Comparison of ENCODE assay signal across 10 cellular contexts in the genomic region with DNA sequence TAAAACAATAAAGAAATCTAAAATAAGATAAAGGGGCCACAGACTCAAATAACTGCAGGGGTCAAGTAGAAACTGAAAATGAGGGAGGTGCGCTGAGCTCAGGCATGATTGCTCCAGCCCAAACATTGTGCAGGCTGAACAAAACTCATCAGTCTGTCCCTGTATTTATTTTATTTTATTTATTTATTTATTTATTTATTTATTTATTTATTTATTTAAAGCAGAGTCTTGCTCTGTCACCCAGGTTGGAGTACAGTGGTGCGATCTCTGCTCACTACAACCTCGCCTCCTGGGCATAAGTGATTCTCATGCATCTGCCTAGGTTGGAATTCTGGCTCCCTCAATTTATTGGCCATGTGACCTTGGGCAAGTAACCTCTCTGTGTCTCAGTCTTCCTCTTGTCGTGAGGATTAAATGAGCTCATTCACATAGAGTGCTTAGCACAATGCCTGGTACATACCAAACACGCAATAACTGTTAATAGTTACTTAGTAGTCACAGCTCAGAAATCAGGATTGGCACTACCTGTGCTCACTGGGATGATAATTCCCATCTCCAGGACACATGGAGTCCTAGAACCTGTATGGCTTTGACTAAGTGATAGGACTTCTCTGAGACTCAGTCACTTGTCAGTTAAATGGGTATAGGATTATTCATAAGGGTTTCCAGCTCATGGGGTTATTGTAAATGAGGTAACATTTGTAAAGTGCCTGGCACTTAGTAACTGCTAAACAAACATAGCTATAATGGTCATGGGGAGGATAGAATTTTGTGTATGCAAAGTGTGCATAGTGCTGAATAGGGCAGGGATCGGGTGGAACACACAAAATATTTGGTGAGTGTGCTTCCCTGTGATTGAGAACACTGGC. TPM values are rescaled to one million over a fixed set of nuclear protein-coding genes. Genes with fewer than 3 reads are reported as not detected.
DNase-seq lines count a peak whose midpoint lies in the region; ATAC-seq and TF ChIP-seq lines count a peak whose summit lies in the region.
"Had no signal": no experiment of that assay in that cellular context is flagged by ENCODE, and none has a peak within 500 bp of the region (broad histone marks: within the 10 kb centered on the region; RNA-seq: fewer than 3 reads in every experiment).

No MANE protein-coding gene starts in this region.

- in situ Hi-C loops in brain microvascular endothelial cell (cut with HindIII; ENCODE audit: low pct_ligation_motif_present, low sequenced_read_pairs) = no loop called here

- CTCF ChIA-PET in CD4-positive, alpha-beta T cell (lab: Charles Lee) = no interaction called here

- peak overlapping the region; percentile 81 for H3K4me3 Mint-ChIP-seq in CD4-positive, alpha-beta T cell
- H3K4me3 Mint-ChIP-seq in central memory CD8-positive, alpha-beta T cell = peak overlapping the region; percentile 69
- peak overlapping the region; percentile 55 for H3K4me3 Mint-ChIP-seq in natural killer cell treated with Interleukin-12 subunit alpha and Interleukin-12 subunit beta and Interleukin-15 and Interleukin-18, amount 100 ng/mL, for 72 hours

- H3K27me3 Mint-ChIP-seq in CD4-positive, alpha-beta T cell = peaks cover 27% of the 10 kb centered on the region
- H3K27me3 Mint-ChIP-seq in central memory CD8-positive, alpha-beta T cell = peaks cover 48% of the 10 kb centered on the region
- H3K27me3 Mint-ChIP-seq in natural killer cell treated with Interleukin-12 subunit alpha and Interleukin-12 subunit beta and Interleukin-15 and Interleukin-18, amount 100 ng/mL, for 72 hours = peaks cover 18 to 38% of the 10 kb centered on the region in 2 donors

- H3K9me3 ChIP-seq in CD4-positive, alpha-beta T cell (ENCODE audit: control insufficient read depth, low read length) = no peaks in the 10 kb centered on the region

- TF ChIP-seq CTCF in CD4-positive, alpha-beta T cell (IDR thresholded peaks at IDR 0.05) = no peak
- no peak for TF ChIP-seq CTCF in brain microvascular endothelial cell (IDR thresholded peaks at IDR 0.05; ENCODE audit: low read depth, low read length, missing control alignments)

- TF ChIP-seq EP300 in Ishikawa (IDR thresholded peaks at IDR 0.05; ENCODE audit: borderline replicate concordance) = no peak

- H3K36me3 Mint-ChIP-seq in CD4-positive, alpha-beta T cell (ENCODE audit: low read depth) = no peaks in the 10 kb centered on the region
- peaks cover 4% of the 10 kb centered on the region for H3K36me3 Mint-ChIP-seq in central memory CD8-positive, alpha-beta T cell (ENCODE audit: insufficient read depth)
- no peaks in the 10 kb centered on the region for H3K36me3 Mint-ChIP-seq in natural killer cell treated with Interleukin-12 subunit alpha and Interleukin-12 subunit beta and Interleukin-15 and Interleukin-18, amount 100 ng/mL, for 72 hours

- H3K9me3 Mint-ChIP-seq in CD4-positive, alpha-beta T cell = no peaks in the 10 kb centered on the region
- H3K9me3 Mint-ChIP-seq in central memory CD8-positive, alpha-beta T cell = no peaks in the 10 kb centered on the region
- H3K9me3 Mint-ChIP-seq in natural killer cell treated with Interleukin-12 subunit alpha and Interleukin-12 subunit beta and Interleukin-15 and Interleukin-18, amount 100 ng/mL, for 72 hours = no peaks in the 10 kb centered on the region

- intact Hi-C loops in CD4-positive, alpha-beta T cell (cut with DNase I, micrococcal nuclease) = loop anchor here in 1 of 2 experiments (5.0 kb wide), 3 partner anchors 53 to 157 kb away; a partner anchor contains a TSS

- POLR2A ChIA-PET in CD4-positive, alpha-beta T cell (lab: Charles Lee) = interaction anchor here (0.8 kb wide), 2 partner anchors 53 to 56 kb away, joined by 3 read pairs; a partner anchor contains a TSS

- ATAC-seq in CD4-positive, alpha-beta T cell (ENCODE audit: poor library complexity) = no peak
- no peak for ATAC-seq in central memory CD8-positive, alpha-beta T cell (replicated peaks; ENCODE audit: extremely low read depth, poor library complexity, severe bottlenecking)
- no peak for ATAC-seq in natural killer cell treated with Interleukin-12 subunit alpha and Interleukin-12 subunit beta and Interleukin-15 and Interleukin-18, amount 100 ng/mL, for 72 hours
- ATAC-seq in HG03442 (IDR thresholded peaks at IDR 0.05; ENCODE audit: unreplicated experiment) = no peak

- peaks cover 22% of the 10 kb centered on the region for H3K4me1 Mint-ChIP-seq in CD4-positive, alpha-beta T cell (ENCODE audit: low read depth)
- peaks cover 19% of the 10 kb centered on the region for H3K4me1 Mint-ChIP-seq in central memory CD8-positive, alpha-beta T cell
- peaks cover 7 to 13% of the 10 kb centered on the region in 2 donors for H3K4me1 Mint-ChIP-seq in natural killer cell treated with Interleukin-12 subunit alpha and Interleukin-12 subunit beta and Interleukin-15 and Interleukin-18, amount 100 ng/mL, for 72 hours (ENCODE audit: low read depth in 2 of 2)

- H3K36me3 ChIP-seq in brain microvascular endothelial cell (replicated peaks) = no peaks in the 10 kb centered on the region

- no peak for DNase-seq in CD4-positive, alpha-beta T cell
- no peak for DNase-seq in central memory CD8-positive, alpha-beta T cell (ENCODE audit: low spot score in 2 of 2)
- DNase-seq in natural killer cell treated with Interleukin-12 subunit alpha and Interleukin-12 subunit beta and Interleukin-15 and Interleukin-18, amount 100 ng/mL, for 72 hours (ENCODE audit: low spot score) = no peak
- DNase-seq in brain microvascular endothelial cell (no peak), NCI-H446 treated with DMSO at 0.1 percent for 48 hours (lab: John Stamatoyannopoulos, UW) (no peak), RPMI8226 (no peak)
- DNase-seq: T1000 had no signal

- TF ChIP-seq RAD21 in Ishikawa (IDR thresholded peaks at IDR 0.05; ENCODE audit: low read depth) = no peak

- peaks cover 6% of the 10 kb centered on the region for H3K27me3 ChIP-seq in CD4-positive, alpha-beta T cell (ENCODE audit: control insufficient read depth, insufficient read depth, low read length)
- H3K27me3 ChIP-seq in brain microvascular endothelial cell (replicated peaks) = peaks cover 4% of the 10 kb centered on the region

- H3K27ac ChIP-seq in CD4-positive, alpha-beta T cell (ENCODE audit: low read depth, low read length) = no peak overlapping the region
- H3K27ac ChIP-seq in brain microvascular endothelial cell = no peak overlapping the region

- H3K4me3 ChIP-seq in brain microvascular endothelial cell (ENCODE audit: low read depth, low read length) = no peak overlapping the region

- no peak overlapping the region for H3K27ac Mint-ChIP-seq in CD4-positive, alpha-beta T cell
- no peak overlapping the region for H3K27ac Mint-ChIP-seq in central memory CD8-positive, alpha-beta T cell (ENCODE audit: low read depth)
- H3K27ac Mint-ChIP-seq in natural killer cell treated with Interleukin-12 subunit alpha and Interleukin-12 subunit beta and Interleukin-15 and Interleukin-18, amount 100 ng/mL, for 72 hours = peak overlapping the region in 1 of 2 donors; percentile 49

TF ChIP-seq in Ishikawa, 13 proteins besides CTCF, POLR2A, EP300 and RAD21:
- TF ChIP-seq ZBTB7A (IDR thresholded peaks at IDR 0.05; ENCODE audit: low read depth) = no peak
- TF ChIP-seq, protein P1, sequence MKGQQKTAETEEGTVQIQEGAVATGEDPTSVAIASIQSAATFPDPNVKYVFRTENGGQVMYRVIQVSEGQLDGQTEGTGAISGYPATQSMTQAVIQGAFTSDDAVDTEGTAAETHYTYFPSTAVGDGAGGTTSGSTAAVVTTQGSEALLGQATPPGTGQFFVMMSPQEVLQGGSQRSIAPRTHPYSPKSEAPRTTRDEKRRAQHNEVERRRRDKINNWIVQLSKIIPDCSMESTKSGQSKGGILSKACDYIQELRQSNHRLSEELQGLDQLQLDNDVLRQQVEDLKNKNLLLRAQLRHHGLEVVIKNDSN (IDR thresholded peaks at IDR 0.05) = peak; percentile 45; the same call in 1 of the 2 replicates

RNA-seq across cellular contexts. Expression of a gene that starts 6.0 kb away (rescaled TPM):
- total RNA-seq in CD4-positive, alpha-beta T cell = 10 to 100 TPM; 15.3 to 17.7 TPM
- under 1 TPM in 1 of 2 donors, not detected in 1; 0.86 TPM for total RNA-seq in natural killer cell treated with Interleukin-12 subunit alpha and Interleukin-12 subunit beta and Interleukin-15 and Interleukin-18, amount 100 ng/mL, for 72 hours

RNA-seq across cellular contexts. Expression of a gene that starts 22.4 kb away (rescaled TPM):
- total RNA-seq in CD4-positive, alpha-beta T cell = not detected
- total RNA-seq in natural killer cell treated with Interleukin-12 subunit alpha and Interleukin-12 subunit beta and Interleukin-15 and Interleukin-18, amount 100 ng/mL, for 72 hours = not detected
- total RNA-seq: dermis microvascular lymphatic vessel endothelial cell had no signal

RNA-seq across cellular contexts. Expression of a gene that starts 52.9 kb away (rescaled TPM):
- 10 to 100 TPM; 99.0 to 99.9 TPM for total RNA-seq in CD4-positive, alpha-beta T cell
- 100 to 1,000 TPM in 1 of 2 donors, 10 to 100 TPM in 1; 85.3 to 116 TPM for total RNA-seq in natural killer cell treated with Interleukin-12 subunit alpha and Interleukin-12 subunit beta and Interleukin-15 and Interleukin-18, amount 100 ng/mL, for 72 hours

RNA-seq across cellular contexts. Expression of a gene that starts 58.1 kb away (rescaled TPM):
- 10 to 100 TPM; 13.3 to 14.4 TPM for total RNA-seq in CD4-positive, alpha-beta T cell
- 10 to 100 TPM; 55.5 to 67.1 TPM for total RNA-seq in natural killer cell treated with Interleukin-12 subunit alpha and Interleukin-12 subunit beta and Interleukin-15 and Interleukin-18, amount 100 ng/mL, for 72 hours

Comparison
In these comparisons a context has a peak if more than half of its experiments do, and no peak if none do; other contexts are left out.
1. RNA of a gene that starts 6.0 kb away (total RNA-seq): 15.3 to 17.7 TPM in CD4-positive, alpha-beta T cell; 0.86 TPM in natural killer cell treated with Interleukin-12 subunit alpha and Interleukin-12 subunit beta and Interleukin-15 and Interleukin-18, amount 100 ng/mL, for 72 hours; every median in the first group is over 4 times any median in the second.
2. Peak in every context shown above with its lines, with median percentiles within 50 percentile points of each other: H3K4me3 Mint-ChIP-seq.